ENCODE assay signal across 1 cellular context in genomic region chr7:148882668-148883232, GRCh38.
TF ChIP-seq lines count a peak whose summit lies in the region.

No MANE protein-coding gene starts in this region.

TF ChIP-seq in K562, 482 proteins besides CTCF, POLR2A, EP300 and RAD21 (continued from another document and continues in another):
- peak; percentile 61 for TF ChIP-seq CHD7 (IDR thresholded peaks at IDR 0.05; ENCODE audit: low read depth, low read length)
- no peak for TF ChIP-seq CREM (IDR thresholded peaks at IDR 0.05; ENCODE audit: low read depth)
- TF ChIP-seq MECOM (CRISPR knock-in tag; IDR thresholded peaks at IDR 0.05), result 0 out of 2 replicates have a peak, but pooled peaks have one; percentile 31
- TF ChIP-seq SMARCE1 (IDR thresholded peaks at IDR 0.05), result 0 out of 2 replicates have a peak, but pooled peaks have one; percentile 29
- 0 out of 2 replicates have a peak, but pooled peaks have one; percentile 34 for TF ChIP-seq ELF1 (tag; IDR thresholded peaks at IDR 0.05)
- 0 out of 2 replicates have a peak, but pooled peaks have one; percentile 1 for TF ChIP-seq ELF2 (CRISPR knock-in tag; IDR thresholded peaks at IDR 0.05)
- TF ChIP-seq STAT5A (IDR thresholded peaks at IDR 0.05; ENCODE audit: borderline replicate concordance, low read length), result 0 out of 2 replicates have a peak, but pooled peaks have one; percentile 30
- no peak for TF ChIP-seq MAFK (IDR thresholded peaks at IDR 0.05; ENCODE audit: low read length)
- 0 out of 2 replicates have a peak, but pooled peaks have one; percentile 10 for TF ChIP-seq AFF4 (CRISPR knock-in tag; IDR thresholded peaks at IDR 0.05)
- TF ChIP-seq NFRKB (IDR thresholded peaks at IDR 0.05; ENCODE audit: low read depth), result 0 out of 2 replicates have a peak, but pooled peaks have one; percentile 53
- peak in 1 of 2 experiments; percentile 76; a peak in 2 of 4 replicates for TF ChIP-seq MLLT1 (IDR thresholded peaks at IDR 0.05)
- peak; percentile 45; the same call in 1 of the 2 replicates for TF ChIP-seq PKNOX1 (IDR thresholded peaks at IDR 0.05)
- 0 out of 2 replicates have a peak, but pooled peaks have one; percentile 47 for TF ChIP-seq MBD1 (CRISPR knock-in tag; IDR thresholded peaks at IDR 0.05)
- TF ChIP-seq KDM2B (CRISPR knock-in tag; IDR thresholded peaks at IDR 0.05), result 0 out of 2 replicates have a peak, but pooled peaks have one; percentile 8
- TF ChIP-seq TFE3 (CRISPR knock-in tag; IDR thresholded peaks at IDR 0.05), result no peak
- 0 out of 2 replicates have a peak, but pooled peaks have one; percentile 58 for TF ChIP-seq MIER1 (IDR thresholded peaks at IDR 0.05; ENCODE audit: low read depth)
- no peak for TF ChIP-seq NCOR1 (IDR thresholded peaks at IDR 0.05)
- 0 out of 2 replicates have a peak, but pooled peaks have one; percentile 25 for TF ChIP-seq STAT6 (CRISPR knock-in tag; IDR thresholded peaks at IDR 0.05)
- peak; percentile 7; the same call in 1 of the 2 replicates for TF ChIP-seq DDX20 (tag; IDR thresholded peaks at IDR 0.05; ENCODE audit: low read depth)
